Comparison of ENCODE assay signal across 22 cellular contexts in the genomic region with DNA sequence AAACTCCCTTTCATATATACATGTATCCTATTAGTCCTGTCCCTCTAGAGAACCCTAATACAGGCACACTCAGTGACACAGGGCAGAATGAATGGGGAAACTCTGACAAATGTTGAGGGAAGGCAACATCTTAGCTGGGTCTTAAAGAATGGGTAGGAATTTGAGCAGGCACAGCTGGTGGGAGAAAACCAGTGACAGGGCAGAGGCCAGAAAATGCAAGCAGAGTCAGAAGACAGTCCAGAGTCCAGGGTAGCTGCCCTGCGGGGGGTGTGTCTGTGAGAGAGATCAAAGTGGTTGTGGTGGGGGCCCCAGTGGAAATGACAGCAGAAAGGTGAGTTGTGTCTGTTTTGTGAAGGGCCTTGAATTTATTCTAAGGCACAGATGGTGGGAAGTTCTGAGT. TPM values are rescaled to one million over a fixed set of nuclear protein-coding genes. Genes with fewer than 3 reads are reported as not detected.
DNase-seq lines count a peak whose midpoint lies in the region; ATAC-seq and TF ChIP-seq lines count a peak whose summit lies in the region.
"Had no signal": no experiment of that assay in that cellular context is flagged by ENCODE, and none has a peak within 500 bp of the region (broad histone marks: within the 10 kb centered on the region; RNA-seq: fewer than 3 reads in every experiment).

No MANE protein-coding gene starts in this region.

- H3K27ac Mint-ChIP-seq in stimulated activated memory B cell treated with anti-CD40 and anti-IgM and Interleukin-4, amounts not matched to agents 10 μg/mL and 1 μg/mL and 100 μg/mL, for 72 hours: peak overlapping the region; percentile 92

- H3K9ac ChIP-seq in MM.1S (ENCODE audit: low read length): no peak overlapping the region
- H3K9ac ChIP-seq: GM23248 had no signal

- H3K4me1 ChIP-seq in HEK293 (ENCODE audit: control insufficient read depth, insufficient read depth, low read length) (peaks cover 6% of the 10 kb centered on the region), hepatocyte (ENCODE audit: insufficient read depth) (peaks cover 19% of the 10 kb centered on the region), MM.1S (ENCODE audit: low read length) (peaks cover 5% of the 10 kb centered on the region; the same call in 1 of the 2 replicates)
- H3K4me1 ChIP-seq: HAP-1 had no signal

- H3K4me3 ChIP-seq in HEK293 (ENCODE audit: low read depth, low read length) (no peak overlapping the region), hepatocyte (no peak overlapping the region), MM.1S (ENCODE audit: low read length) (no peak overlapping the region)
- H3K4me3 ChIP-seq: GM23248, HAP-1, MG63, PC-9 had no signal

- peaks cover 10% of the 10 kb centered on the region for H3F3A ChIP-seq in MM.1S (ENCODE audit: insufficient read depth, low read length)

- DNase-seq in LoVo (ENCODE audit: low spot score): peak; percentile 45
- DNase-seq in hepatocyte (ENCODE audit: low spot score): peak; percentile 58
- DNase-seq in MM.1S: no peak
- no peak for DNase-seq in globus pallidus (ENCODE audit: low spot score)
- no peak for DNase-seq in activated CD8-positive, alpha-beta memory T cell treated with anti-CD3 and anti-CD28 coated beads, Interleukin-2, amount 50 U/mL, for 4 hours
- DNase-seq: CD4-positive, alpha-beta T cell; COR-L47; GM23248; Kasumi-1; MG63; NCI-H1092; NCI-H1436; NCI-H187 treated with DMSO at 0.1 percent for 48 hours; NCI-H2107; NCI-H510A; NCI-H748 treated with DMSO at 0.1 percent for 48 hours; PC-9 had no signal

- no peaks in the 10 kb centered on the region for H3K79me2 ChIP-seq in hepatocyte
- H3K79me2 ChIP-seq in MM.1S (ENCODE audit: low read length): peaks cover 29% of the 10 kb centered on the region

- WGBS in hepatocyte (ENCODE audit: low lambda C conversion rate, missing lambda C conversion rate): 37% methylated on average over 1 of the region's 1 CpG

- H3K9me2 ChIP-seq in hepatocyte (replicated peaks; ENCODE audit: insufficient read depth) (no peaks in the 10 kb centered on the region), MM.1S (replicated peaks; ENCODE audit: insufficient read depth, low read length) (no peaks in the 10 kb centered on the region)

- POLR2A ChIA-PET in HEK293 (lab: Yijun Ruan, JAX): no interaction called here

- H3K9me3 Mint-ChIP-seq in stimulated activated memory B cell treated with anti-CD40 and anti-IgM and Interleukin-4, amounts not matched to agents 10 μg/mL and 1 μg/mL and 100 μg/mL, for 72 hours: no peaks in the 10 kb centered on the region
- H3K9me3 Mint-ChIP-seq: CD4-positive, alpha-beta T cell had no signal

- H3K27ac ChIP-seq in HEK293 (ENCODE audit: extremely low read depth, low read depth, low read length) (no peak overlapping the region), hepatocyte (peak overlapping the region; percentile 87), MM.1S (ENCODE audit: low read length) (no peak overlapping the region)
- H3K27ac ChIP-seq: GM23248, PC-9 had no signal

- no peak for ATAC-seq in stimulated activated memory B cell treated with anti-CD40 and anti-IgM and Interleukin-4, amounts not matched to agents 10 μg/mL and 1 μg/mL and 100 μg/mL, for 72 hours
- ATAC-seq: SK-N-SH treated with all-trans-retinoic acid at 6 μM for 48 hours had no signal

- H3K4me2 ChIP-seq in hepatocyte (peak overlapping the region; percentile 87), MM.1S (ENCODE audit: low read depth, low read length) (no peak overlapping the region)

- peaks cover 35% of the 10 kb centered on the region for H3K36me3 Mint-ChIP-seq in stimulated activated memory B cell treated with anti-CD40 and anti-IgM and Interleukin-4, amounts not matched to agents 10 μg/mL and 1 μg/mL and 100 μg/mL, for 72 hours

- no peaks in the 10 kb centered on the region for H4K20me1 ChIP-seq in hepatocyte (ENCODE audit: insufficient read depth, poor library complexity, severe bottlenecking)
- no peaks in the 10 kb centered on the region for H4K20me1 ChIP-seq in MM.1S (ENCODE audit: insufficient read depth, low read length)

- TF ChIP-seq CTCF in HEK293 (tag by site-specific recombination; IDR thresholded peaks at IDR 0.05) (no peak), hepatocyte (IDR thresholded peaks at IDR 0.05; ENCODE audit: poor library complexity) (no peak), MM.1S (IDR thresholded peaks at IDR 0.05; ENCODE audit: low read length) (no peak)

- H2AFZ ChIP-seq in hepatocyte (no peak overlapping the region), MM.1S (ENCODE audit: low read length) (no peak overlapping the region)
- H2AFZ ChIP-seq: GM23248, PC-9 had no signal

- H3K27me3 ChIP-seq in hepatocyte: no peaks in the 10 kb centered on the region
- no peaks in the 10 kb centered on the region for H3K27me3 ChIP-seq in MM.1S (replicated peaks; ENCODE audit: insufficient read depth, low read length)
- H3K27me3 ChIP-seq: MG63 had no signal

- H3K27me3 Mint-ChIP-seq in stimulated activated memory B cell treated with anti-CD40 and anti-IgM and Interleukin-4, amounts not matched to agents 10 μg/mL and 1 μg/mL and 100 μg/mL, for 72 hours: no peaks in the 10 kb centered on the region
- H3K27me3 Mint-ChIP-seq: CD4-positive, alpha-beta T cell had no signal

- CTCF ChIA-PET in HEK293 (lab: Yijun Ruan, JAX): interaction anchor here (1.3 kb wide), 1 partner anchor 15 kb away, joined by 6 read pairs; no protein-coding TSS in a partner anchor

- peak overlapping the region; percentile 99 for H3K4me3 Mint-ChIP-seq in stimulated activated memory B cell treated with anti-CD40 and anti-IgM and Interleukin-4, amounts not matched to agents 10 μg/mL and 1 μg/mL and 100 μg/mL, for 72 hours

- H3K36me3 ChIP-seq in HEK293 (ENCODE audit: control insufficient read depth in 2 of 2, insufficient read depth in 1 of 2, low read length in 2 of 2): no peaks in the 10 kb centered on the region
- H3K36me3 ChIP-seq in hepatocyte (replicated peaks; ENCODE audit: insufficient read depth, low read depth): no peaks in the 10 kb centered on the region
- no peaks in the 10 kb centered on the region for H3K36me3 ChIP-seq in MM.1S (replicated peaks; ENCODE audit: insufficient read depth, low read length)
- H3K36me3 ChIP-seq: HAP-1, MG63 had no signal

- H3K9me3 ChIP-seq in HEK293 (ENCODE audit: control insufficient read depth, insufficient read depth, low read depth, low read length) (no peaks in the 10 kb centered on the region), hepatocyte (ENCODE audit: low read depth) (no peaks in the 10 kb centered on the region), MM.1S (replicated peaks; ENCODE audit: insufficient read depth, low read length) (no peaks in the 10 kb centered on the region)
- H3K9me3 ChIP-seq: HAP-1, MG63 had no signal

- peaks cover 46% of the 10 kb centered on the region for H3K4me1 Mint-ChIP-seq in stimulated activated memory B cell treated with anti-CD40 and anti-IgM and Interleukin-4, amounts not matched to agents 10 μg/mL and 1 μg/mL and 100 μg/mL, for 72 hours

TF ChIP-seq in HEK293, 187 proteins besides CTCF, POLR2A, EP300 and RAD21:
- TF ChIP-seq, protein P1, sequence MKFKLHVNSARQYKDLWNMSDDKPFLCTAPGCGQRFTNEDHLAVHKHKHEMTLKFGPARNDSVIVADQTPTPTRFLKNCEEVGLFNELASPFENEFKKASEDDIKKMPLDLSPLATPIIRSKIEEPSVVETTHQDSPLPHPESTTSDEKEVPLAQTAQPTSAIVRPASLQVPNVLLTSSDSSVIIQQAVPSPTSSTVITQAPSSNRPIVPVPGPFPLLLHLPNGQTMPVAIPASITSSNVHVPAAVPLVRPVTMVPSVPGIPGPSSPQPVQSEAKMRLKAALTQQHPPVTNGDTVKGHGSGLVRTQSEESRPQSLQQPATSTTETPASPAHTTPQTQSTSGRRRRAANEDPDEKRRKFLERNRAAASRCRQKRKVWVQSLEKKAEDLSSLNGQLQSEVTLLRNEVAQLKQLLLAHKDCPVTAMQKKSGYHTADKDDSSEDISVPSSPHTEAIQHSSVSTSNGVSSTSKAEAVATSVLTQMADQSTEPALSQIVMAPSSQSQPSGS (tag by site-specific recombination; IDR thresholded peaks at IDR 0.05; ENCODE audit: low read depth): no peak
- TF ChIP-seq ZIC2 (tag by site-specific recombination; IDR thresholded peaks at IDR 0.05): peak; percentile 44
- no peak for TF ChIP-seq ZNF114 (tag by site-specific recombination; IDR thresholded peaks at IDR 0.05)
- no peak for TF ChIP-seq ZNF560 (tag by site-specific recombination; IDR thresholded peaks at IDR 0.05; ENCODE audit: borderline replicate concordance)
- TF ChIP-seq GLIS1 (tag by site-specific recombination; IDR thresholded peaks at IDR 0.05): 0 out of 2 replicates have a peak, but pooled peaks have one; percentile 13

RNA-seq across cellular contexts. Expression of gene LY75, which starts 1.8 kb away (rescaled TPM):
- 16.2 and 17.7 TPM in 2 replicates for total RNA-seq in hepatocyte
- polyA plus RNA-seq in hepatocyte: 4.2 and 8.1 TPM in 2 replicates
- total RNA-seq: G401 had no signal

Comparison
In these comparisons a context has a peak if more than half of its experiments do, and no peak if none do; other contexts are left out.
1. DNase-seq: peak in LoVo (single experiment) and hepatocyte (single experiment); none in MM.1S (single experiment), globus pallidus (single experiment) and activated CD8-positive, alpha-beta memory T cell treated with anti-CD3 and anti-CD28 coated beads, Interleukin-2, amount 50 U/mL, for 4 hours (single experiment).